In the genomic region with DNA sequence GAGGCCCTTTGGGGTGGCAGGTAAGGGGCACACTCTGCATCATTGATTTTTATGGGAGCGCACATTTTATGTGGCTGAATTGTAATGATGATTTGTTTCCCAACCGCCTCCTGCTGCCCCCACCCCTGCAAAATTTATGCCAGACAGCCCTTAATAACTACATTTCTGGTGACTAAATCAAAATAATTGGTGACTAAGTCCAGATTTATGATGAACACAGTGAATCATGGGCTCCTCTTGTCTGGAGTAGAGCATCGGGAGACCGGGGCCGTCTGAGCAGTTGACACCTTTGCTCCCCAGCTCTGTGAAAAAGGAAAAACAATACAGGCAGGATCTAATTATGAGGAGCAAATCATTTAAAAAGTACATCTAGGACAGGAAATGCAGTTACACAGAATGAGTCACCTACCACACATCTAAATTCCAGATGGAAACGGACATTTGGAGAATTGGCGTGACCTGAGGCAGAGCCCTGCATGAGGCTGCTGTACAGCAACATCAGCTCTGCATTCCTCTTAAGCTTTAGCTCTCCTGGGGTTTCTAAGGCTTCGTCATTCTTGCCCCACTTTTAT, we compare ENCODE assay signal across 11 cellular contexts. TPM values are rescaled to one million over a fixed set of nuclear protein-coding genes. Genes with fewer than 3 reads are reported as not detected.
DNase-seq lines count a peak whose midpoint lies in the region; ATAC-seq, FAIRE-seq and TF ChIP-seq lines count a peak whose summit lies in the region.
"Had no signal": no experiment of that assay in that cellular context is flagged by ENCODE, and none has a peak within 500 bp of the region (broad histone marks: within the 10 kb centered on the region; RNA-seq: fewer than 3 reads in every experiment).

No MANE protein-coding gene starts in this region.

- no peaks in the 10 kb centered on the region for H3K27me3 ChIP-seq in adrenal gland

- ATAC-seq in GM21447 (IDR thresholded peaks at IDR 0.05; ENCODE audit: unreplicated experiment) (no peak), GM19395 (IDR thresholded peaks at IDR 0.05; ENCODE audit: unreplicated experiment) (no peak)

- no peak overlapping the region for H3K27ac ChIP-seq in adrenal gland
- H3K27ac ChIP-seq: HL-60 had no signal

- peaks cover 0 to 5% of the 10 kb centered on the region in 2 donors for H3K36me3 ChIP-seq in adrenal gland (replicated peaks in 1 of 2)

- FAIRE-seq in HTR-8/SVneo (lab: Jason Lieb, UNC): peak; percentile 85

- no peak overlapping the region for H3K4me3 ChIP-seq in adrenal gland

- H3K4me1 ChIP-seq in adrenal gland (replicated peaks in 1 of 2): no peaks in the 10 kb centered on the region

- DNase-seq in AG20443 (ENCODE audit: low spot score) (peak; percentile 93), HTR-8/SVneo (ENCODE audit: insufficient read length, low spot score) (peak; percentile 79), brain pericyte (ENCODE audit: low read depth, low spot score) (peak; percentile 72), lung microvascular endothelial cell (ENCODE audit: low read depth in 2 of 2) (peak; percentile 63 to 97), NCI-H1092 treated with DMSO at 0.1 percent for 48 hours (lab: John Stamatoyannopoulos, UW) (no peak), adrenal gland (no peak)
- DNase-seq: NCI-H2029, SHP77 had no signal

- TF ChIP-seq CTCF in adrenal gland (IDR thresholded peaks at IDR 0.05): no peak

- WGBS in adrenal gland, 4 donors: 31 to 44% (median 41%) methylated on average over 8 of the region's 8 CpGs

- TF ChIP-seq POLR2A in adrenal gland (IDR thresholded peaks at IDR 0.05): no peak

- intact Hi-C loops in adrenal gland (cut with DNase I): no loop called here

- no peaks in the 10 kb centered on the region for H3K9me3 ChIP-seq in adrenal gland (replicated peaks in 1 of 3)

RNA-seq across cellular contexts. Expression of a gene that starts 58.9 kb away (rescaled TPM):
- total RNA-seq in lung microvascular endothelial cell: 0.20 and 0.44 TPM in 2 replicates
- 10 to 100 TPM; 18.3 to 59.5 (median 24.3) TPM for total RNA-seq in adrenal gland
- polyA plus RNA-seq in adrenal gland: 10 to 100 TPM in 1 of 3 donors, 1 to 10 TPM in 2; 3.3 to 10.9 (median 4.2) TPM

Comparison
In these comparisons a context has a peak if more than half of its experiments do, and no peak if none do; other contexts are left out.
1. DNase-seq: peak in AG20443 (single experiment), HTR-8/SVneo (single experiment), brain pericyte (single experiment) and lung microvascular endothelial cell (2 of 2); none in NCI-H1092 treated with DMSO at 0.1 percent for 48 hours (single experiment) and adrenal gland (0 of 7).
2. RNA of a gene that starts 58.9 kb away (total RNA-seq): 18.3 to 59.5 TPM in adrenal gland; 0.20 to 0.44 TPM in lung microvascular endothelial cell; every median in the first group is over 10 times any median in the second.